ENCODE assay signal across 1 cellular context in the genomic region with DNA sequence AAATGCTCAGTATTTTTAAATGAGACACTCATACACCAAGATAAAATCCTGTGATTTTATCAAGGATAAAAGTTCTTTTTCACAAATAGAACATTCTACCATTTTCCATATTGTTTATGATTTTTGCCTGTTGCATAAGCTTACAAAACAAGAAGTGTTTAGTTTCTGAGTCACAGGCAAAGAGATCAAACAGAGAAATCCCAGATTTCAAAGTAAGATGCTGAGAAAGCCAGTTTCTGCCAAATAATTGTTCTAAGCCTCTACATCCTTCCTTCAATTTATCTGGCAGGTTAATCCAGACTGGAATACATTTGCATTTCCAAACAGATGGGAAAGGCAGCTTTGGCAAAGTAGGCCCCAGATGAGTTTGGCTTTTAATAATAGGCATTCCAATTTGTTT.
TF ChIP-seq lines count a peak whose summit lies in the region.

No MANE protein-coding gene starts in this region.

TF ChIP-seq in SK-N-SH treated with all-trans-retinoic acid at 6 μM for 48 hours, 23 proteins besides CTCF, POLR2A, EP300 and RAD21 (continued from another document):
- TF ChIP-seq, protein P1, sequence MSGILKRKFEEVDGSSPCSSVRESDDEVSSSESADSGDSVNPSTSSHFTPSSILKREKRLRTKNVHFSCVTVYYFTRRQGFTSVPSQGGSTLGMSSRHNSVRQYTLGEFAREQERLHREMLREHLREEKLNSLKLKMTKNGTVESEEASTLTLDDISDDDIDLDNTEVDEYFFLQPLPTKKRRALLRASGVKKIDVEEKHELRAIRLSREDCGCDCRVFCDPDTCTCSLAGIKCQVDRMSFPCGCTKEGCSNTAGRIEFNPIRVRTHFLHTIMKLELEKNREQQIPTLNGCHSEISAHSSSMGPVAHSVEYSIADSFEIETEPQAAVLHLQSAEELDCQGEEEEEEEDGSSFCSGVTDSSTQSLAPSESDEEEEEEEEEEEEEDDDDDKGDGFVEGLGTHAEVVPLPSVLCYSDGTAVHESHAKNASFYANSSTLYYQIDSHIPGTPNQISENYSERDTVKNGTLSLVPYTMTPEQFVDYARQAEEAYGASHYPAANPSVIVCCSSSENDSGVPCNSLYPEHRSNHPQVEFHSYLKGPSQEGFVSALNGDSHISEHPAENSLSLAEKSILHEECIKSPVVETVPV (CRISPR knock-in tag; IDR thresholded peaks at IDR 0.05) = no peak
- no peak for TF ChIP-seq ZC3H10 (CRISPR knock-in tag; IDR thresholded peaks at IDR 0.05)
